21 cellular contexts compared by ENCODE assay signal in genomic region chr18:45341454-45341853, GRCh38.
A peak's percentile ranks its signal among the peaks of the same experiment; 100 is the strongest.
DNase-seq lines count a peak whose midpoint lies in the region; TF ChIP-seq lines count a peak whose summit lies in the region.
"Had no signal": no experiment of that assay in that cellular context is flagged by ENCODE, and none has a peak within 500 bp of the region (broad histone marks: within the 10 kb centered on the region; RNA-seq: fewer than 3 reads in every experiment).

No MANE protein-coding gene starts in this region.

- H3K27me3 Mint-ChIP-seq in neural crest cell (ENCODE audit: low read depth), result no peaks in the 10 kb centered on the region

- TF ChIP-seq CTCF in C4-2B (conservative IDR thresholded peaks at IDR 0.05) (peak; percentile 21), choroid plexus epithelial cell (conservative IDR thresholded peaks at IDR 0.05; ENCODE audit: low read depth, low read length) (peak; percentile 7), neural crest cell (conservative IDR thresholded peaks at IDR 0.05) (peak; percentile 43), testis (IDR thresholded peaks at IDR 0.05) (no peak)

- H3K27ac ChIP-seq in C4-2B, result no peak overlapping the region
- H3K27ac ChIP-seq in testis, result no peak overlapping the region
- H3K27ac ChIP-seq: HL-60, SK-N-MC had no signal

- H3K4me1 ChIP-seq in testis, result peaks cover 8% of the 10 kb centered on the region
- H3K4me1 ChIP-seq: HAP-1 had no signal

- WGBS in testis, 2 donors, result 69 to 87% methylated on average over 2 of the region's 2 CpGs

- no peaks in the 10 kb centered on the region for H3K36me3 ChIP-seq in testis (ENCODE audit: low read depth, missing control alignments)
- H3K36me3 ChIP-seq: HAP-1 had no signal

- no peaks in the 10 kb centered on the region for H3K36me3 Mint-ChIP-seq in neural crest cell (ENCODE audit: low read depth)
- H3K36me3 Mint-ChIP-seq: CD8-positive, alpha-beta T cell had no signal

- H3K4me3 ChIP-seq in choroid plexus epithelial cell (ENCODE audit: low read depth, low read length) (no peak overlapping the region), testis (no peak overlapping the region)
- H3K4me3 ChIP-seq: HAP-1, SK-N-MC had no signal

- no peak overlapping the region for H3K4me3 Mint-ChIP-seq in neural crest cell
- H3K4me3 Mint-ChIP-seq: B cell; CD8-positive, alpha-beta T cell had no signal

- no peaks in the 10 kb centered on the region for H3K9me3 ChIP-seq in testis
- H3K9me3 ChIP-seq: HAP-1 had no signal

- intact Hi-C loops in testis (cut with DNase I; ENCODE audit: low total_unique reads), result no loop called here

- peaks cover 2% of the 10 kb centered on the region for H3K9me3 Mint-ChIP-seq in neural crest cell
- H3K9me3 Mint-ChIP-seq: CD8-positive, alpha-beta T cell had no signal

- no peaks in the 10 kb centered on the region for H3K4me1 Mint-ChIP-seq in neural crest cell
- H3K4me1 Mint-ChIP-seq: B cell had no signal

- no peak overlapping the region for H3K27ac Mint-ChIP-seq in neural crest cell (ENCODE audit: unreplicated experiment)
- H3K27ac Mint-ChIP-seq: B cell; CD8-positive, alpha-beta T cell had no signal

- peak; percentile 12 for DNase-seq in HT1080 (ENCODE audit: low read depth)
- DNase-seq in choroid plexus epithelial cell (ENCODE audit: low read depth), result no peak
- DNase-seq in neural crest cell (ENCODE audit: low read depth, low spot score), result no peak
- no peak for DNase-seq in anterior cingulate cortex (lab: John Stamatoyannopoulos, UW)
- DNase-seq in testis, result no peak
- DNase-seq in stimulated activated CD4-positive, alpha-beta T cell treated with anti-CD3 and anti-CD28 coated beads, Interleukin-4, amount 100 ng/mL, for 24 hours, result no peak
- DNase-seq in stimulated activated CD8-positive, alpha-beta memory T cell treated with anti-CD3 and anti-CD28 coated beads, Interleukin-4, amount 100 ng/mL, for 48 hours, result no peak
- DNase-seq: CD8-positive, alpha-beta T cell; GF-D8; KG1; NCI-H1092; NCI-H1694; NCI-H2107; NCI-H345; NCI-H526 treated with DMSO at 0.1 percent for 48 hours; NK-92 treated with Interleukin-12 subunit alpha and Interleukin-12 subunit beta, amount 100 ng/mL, for 24 hours had no signal

- no peak for TF ChIP-seq POLR2A in testis (IDR thresholded peaks at IDR 0.05)

- no peaks in the 10 kb centered on the region for H3K27me3 ChIP-seq in testis

Comparison
In these comparisons a context has a peak if more than half of its experiments do, and no peak if none do; other contexts are left out.
1. CTCF ChIP-seq: peak in C4-2B (single experiment), choroid plexus epithelial cell (single experiment) and neural crest cell (single experiment); none in testis (0 of 3).